ENCODE assay signal across 18 cellular contexts in genomic region chr12:34126805-34127204, GRCh38.
DNase-seq lines count a peak whose midpoint lies in the region; ATAC-seq and TF ChIP-seq lines count a peak whose summit lies in the region.
"Had no signal": no experiment of that assay in that cellular context is flagged by ENCODE, and none has a peak within 500 bp of the region (broad histone marks: within the 10 kb centered on the region; RNA-seq: fewer than 3 reads in every experiment).

No MANE protein-coding gene starts in this region.

- peak overlapping the region; percentile 19 for H3K4me3 Mint-ChIP-seq in activated naive CD4-positive, alpha-beta T cell treated with anti-CD3 and anti-CD28 coated beads, Interleukin-2, amount 10 ng/mL, durations not matched to agents 7 days and 5 days
- H3K4me3 Mint-ChIP-seq in activated T-helper 2 cell treated with anti-CD3 and anti-CD28 coated beads, Interferon-gamma antibody, Interleukin-2, Interleukin-4, amounts not matched to agents 10 μg/mL and 5 μg/mL and 100 μg/mL, durations not matched to agents 14 hours and 24 hours and 36 hours (ENCODE audit: low read depth), result peak overlapping the region; percentile 44
- peak overlapping the region; percentile 80 for H3K4me3 Mint-ChIP-seq in natural killer cell treated with Interleukin-12 subunit alpha and Interleukin-12 subunit beta and Interleukin-15 and Interleukin-18, amount 100 ng/mL, for 72 hours

- DNase-seq in activated naive CD4-positive, alpha-beta T cell treated with anti-CD3 and anti-CD28 coated beads, Interleukin-2, amount 10 ng/mL, durations not matched to agents 7 days and 5 days, result no peak
- DNase-seq in activated naive CD4-positive, alpha-beta T cell treated with Interleukin-2 at 50 U/mL for 16 hours, result no peak
- DNase-seq in CMK (ENCODE audit: low read depth) (peak; percentile 5), omental fat pad (ENCODE audit: low spot score) (no peak), occipital lobe (lab: John Stamatoyannopoulos, UW) (no peak), HuH-7 (ENCODE audit: low spot score) (no peak)
- DNase-seq in activated T-helper 2 cell treated with anti-CD3 and anti-CD28 coated beads, Interferon-gamma antibody, Interleukin-2, Interleukin-4, amounts not matched to agents 10 μg/mL and 5 μg/mL and 100 μg/mL, durations not matched to agents 14 hours and 24 hours and 36 hours (ENCODE audit: low spot score), result no peak
- DNase-seq in natural killer cell treated with Interleukin-12 subunit alpha and Interleukin-12 subunit beta and Interleukin-15 and Interleukin-18, amount 100 ng/mL, for 72 hours (ENCODE audit: low spot score), result no peak
- DNase-seq: aorta; DMS153; glutamatergic neuron; Karpas-422; left ventricle myocardium superior; NCI-H1105 treated with DMSO at 0.1 percent for 48 hours; NCI-H524; pancreas; SHP77; stimulated activated CD4-positive, alpha-beta T cell treated with anti-CD3 and anti-CD28 coated beads, Interleukin-1b, Interleukin-23, amount 100 ng/mL, for 48 hours had no signal

- intact Hi-C loops in activated T-helper 2 cell treated with anti-CD3 and anti-CD28 coated beads, Interferon-gamma antibody, Interleukin-2, Interleukin-4, amounts not matched to agents 10 μg/mL and 5 μg/mL and 100 μg/mL, durations not matched to agents 14 hours and 24 hours and 36 hours (cut with micrococcal nuclease), result loop anchor here (10.0 kb wide), 1 partner anchor 92 kb away; no protein-coding TSS in a partner anchor

- TF ChIP-seq CTCF in omental fat pad (IDR thresholded peaks at IDR 0.05), result no peak

- peaks cover 8% of the 10 kb centered on the region for H3K27me3 Mint-ChIP-seq in activated naive CD4-positive, alpha-beta T cell treated with anti-CD3 and anti-CD28 coated beads, Interleukin-2, amount 10 ng/mL, durations not matched to agents 7 days and 5 days
- H3K27me3 Mint-ChIP-seq in activated T-helper 2 cell treated with anti-CD3 and anti-CD28 coated beads, Interferon-gamma antibody, Interleukin-2, Interleukin-4, amounts not matched to agents 10 μg/mL and 5 μg/mL and 100 μg/mL, durations not matched to agents 14 hours and 24 hours and 36 hours (ENCODE audit: low read depth), result peaks cover 2% of the 10 kb centered on the region
- H3K27me3 Mint-ChIP-seq in natural killer cell treated with Interleukin-12 subunit alpha and Interleukin-12 subunit beta and Interleukin-15 and Interleukin-18, amount 100 ng/mL, for 72 hours, result peaks cover 5 to 26% of the 10 kb centered on the region in 2 donors

- CTCF ChIA-PET in activated naive CD4-positive, alpha-beta T cell treated with anti-CD3 and anti-CD28 coated beads, Interleukin-2, amount 10 ng/mL, durations not matched to agents 7 days and 5 days (lab: Charles Lee), result no interaction called here

- H3K27ac Mint-ChIP-seq in activated naive CD4-positive, alpha-beta T cell treated with anti-CD3 and anti-CD28 coated beads, Interleukin-2, amount 10 ng/mL, durations not matched to agents 7 days and 5 days, result no peak overlapping the region
- no peak overlapping the region for H3K27ac Mint-ChIP-seq in activated T-helper 2 cell treated with anti-CD3 and anti-CD28 coated beads, Interferon-gamma antibody, Interleukin-2, Interleukin-4, amounts not matched to agents 10 μg/mL and 5 μg/mL and 100 μg/mL, durations not matched to agents 14 hours and 24 hours and 36 hours
- H3K27ac Mint-ChIP-seq in natural killer cell treated with Interleukin-12 subunit alpha and Interleukin-12 subunit beta and Interleukin-15 and Interleukin-18, amount 100 ng/mL, for 72 hours, result peak overlapping the region; percentile 64 to 79

- H3K36me3 Mint-ChIP-seq in activated naive CD4-positive, alpha-beta T cell treated with anti-CD3 and anti-CD28 coated beads, Interleukin-2, amount 10 ng/mL, durations not matched to agents 7 days and 5 days, result peaks cover 2% of the 10 kb centered on the region
- H3K36me3 Mint-ChIP-seq in activated T-helper 2 cell treated with anti-CD3 and anti-CD28 coated beads, Interferon-gamma antibody, Interleukin-2, Interleukin-4, amounts not matched to agents 10 μg/mL and 5 μg/mL and 100 μg/mL, durations not matched to agents 14 hours and 24 hours and 36 hours (ENCODE audit: low read depth), result no peaks in the 10 kb centered on the region
- peaks cover 5% of the 10 kb centered on the region for H3K36me3 Mint-ChIP-seq in natural killer cell treated with Interleukin-12 subunit alpha and Interleukin-12 subunit beta and Interleukin-15 and Interleukin-18, amount 100 ng/mL, for 72 hours

- no peaks in the 10 kb centered on the region for H3K9me3 Mint-ChIP-seq in activated naive CD4-positive, alpha-beta T cell treated with anti-CD3 and anti-CD28 coated beads, Interleukin-2, amount 10 ng/mL, durations not matched to agents 7 days and 5 days
- no peaks in the 10 kb centered on the region for H3K9me3 Mint-ChIP-seq in activated T-helper 2 cell treated with anti-CD3 and anti-CD28 coated beads, Interferon-gamma antibody, Interleukin-2, Interleukin-4, amounts not matched to agents 10 μg/mL and 5 μg/mL and 100 μg/mL, durations not matched to agents 14 hours and 24 hours and 36 hours
- H3K9me3 Mint-ChIP-seq in natural killer cell treated with Interleukin-12 subunit alpha and Interleukin-12 subunit beta and Interleukin-15 and Interleukin-18, amount 100 ng/mL, for 72 hours, result peaks cover 4% of the 10 kb centered on the region

- ATAC-seq in natural killer cell treated with Interleukin-12 subunit alpha and Interleukin-12 subunit beta and Interleukin-15 and Interleukin-18, amount 100 ng/mL, for 72 hours, result no peak
- ATAC-seq in omental fat pad (ENCODE audit: low FRiP score), result no peak
- ATAC-seq: left ventricle myocardium superior had no signal

- H3K4me1 Mint-ChIP-seq in activated naive CD4-positive, alpha-beta T cell treated with anti-CD3 and anti-CD28 coated beads, Interleukin-2, amount 10 ng/mL, durations not matched to agents 7 days and 5 days, result peaks cover 17% of the 10 kb centered on the region
- H3K4me1 Mint-ChIP-seq in activated T-helper 2 cell treated with anti-CD3 and anti-CD28 coated beads, Interferon-gamma antibody, Interleukin-2, Interleukin-4, amounts not matched to agents 10 μg/mL and 5 μg/mL and 100 μg/mL, durations not matched to agents 14 hours and 24 hours and 36 hours (ENCODE audit: low read depth), result peaks cover 6% of the 10 kb centered on the region
- H3K4me1 Mint-ChIP-seq in natural killer cell treated with Interleukin-12 subunit alpha and Interleukin-12 subunit beta and Interleukin-15 and Interleukin-18, amount 100 ng/mL, for 72 hours (ENCODE audit: low read depth in 2 of 2), result peaks cover 12 to 15% of the 10 kb centered on the region in 2 donors

Comparison
In these comparisons a context has a peak if more than half of its experiments do, and no peak if none do; other contexts are left out.
1. H3K27ac Mint-ChIP-seq: peak in natural killer cell treated with Interleukin-12 subunit alpha and Interleukin-12 subunit beta and Interleukin-15 and Interleukin-18, amount 100 ng/mL, for 72 hours (2 of 2); none in activated naive CD4-positive, alpha-beta T cell treated with anti-CD3 and anti-CD28 coated beads, Interleukin-2, amount 10 ng/mL, durations not matched to agents 7 days and 5 days (single experiment) and activated T-helper 2 cell treated with anti-CD3 and anti-CD28 coated beads, Interferon-gamma antibody, Interleukin-2, Interleukin-4, amounts not matched to agents 10 μg/mL and 5 μg/mL and 100 μg/mL, durations not matched to agents 14 hours and 24 hours and 36 hours (single experiment).
2. H3K4me3 Mint-ChIP-seq: peak in every context shown above with its lines; median percentile 80 in natural killer cell treated with Interleukin-12 subunit alpha and Interleukin-12 subunit beta and Interleukin-15 and Interleukin-18, amount 100 ng/mL, for 72 hours; 44 in activated T-helper 2 cell treated with anti-CD3 and anti-CD28 coated beads, Interferon-gamma antibody, Interleukin-2, Interleukin-4, amounts not matched to agents 10 μg/mL and 5 μg/mL and 100 μg/mL, durations not matched to agents 14 hours and 24 hours and 36 hours; 19 in activated naive CD4-positive, alpha-beta T cell treated with anti-CD3 and anti-CD28 coated beads, Interleukin-2, amount 10 ng/mL, durations not matched to agents 7 days and 5 days.